In genomic region chrX:2963992-2964794, GRCh38 we compare ENCODE assay signal across 12 cellular contexts. TPM values are rescaled to one million over a fixed set of nuclear protein-coding genes. Genes with fewer than 3 reads are reported as not detected.
DNase-seq lines count a peak whose midpoint lies in the region; FAIRE-seq and TF ChIP-seq lines count a peak whose summit lies in the region.
"Not testable (repeated sequence)": the region's sequence is repeated elsewhere in the genome, so short reads cannot be mapped to it uniquely, and the experiment has no call there.
"Had no signal": no experiment of that assay in that cellular context is flagged by ENCODE, and none has a peak within 500 bp of the region (broad histone marks: within the 10 kb centered on the region; RNA-seq: fewer than 3 reads in every experiment).

No MANE protein-coding gene starts in this region.

- peak overlapping the region; percentile 52 for H3K4me2 ChIP-seq in SK-N-SH

- peak overlapping the region; percentile 56; the same call in 1 of the 2 replicates for H3K9ac ChIP-seq in SK-N-SH

- not testable (repeated sequence) for H3F3A ChIP-seq in SK-N-SH (replicated peaks; ENCODE audit: insufficient read depth)

- not testable (repeated sequence) for H3K9me2 ChIP-seq in SK-N-SH

- H3K27ac ChIP-seq in SK-N-SH (ENCODE audit: low read depth in 2 of 2, low read length in 1 of 2) = peak overlapping the region in 1 of 2 experiments; percentile 75; a peak in 2 of 4 replicates
- peak overlapping the region; percentile 16 to 72 for H3K27ac ChIP-seq in small intestine (ENCODE audit: low read depth in 1 of 2, low read length in 1 of 2)

- not testable (repeated sequence) for H3K36me3 ChIP-seq in SK-N-SH (replicated peaks in 1 of 2; ENCODE audit: control insufficient read depth in 1 of 2, insufficient read depth in 2 of 2, low read length in 1 of 2); small intestine (ENCODE audit: control insufficient read depth in 2 of 2, insufficient read depth in 2 of 2, low read length in 2 of 2)

- not testable (repeated sequence) for H4K20me1 ChIP-seq in SK-N-SH (ENCODE audit: insufficient read depth)

- not testable (repeated sequence) for H3K36me3 Mint-ChIP-seq in HFFc6 (ENCODE audit: low read depth); MCF 10A (ENCODE audit: insufficient read depth, unreplicated experiment)

- DNase-seq in AG10803 (ENCODE audit: low read depth) (peak; percentile 8), HFFc6 (peak; percentile 7), MCF 10A (ENCODE audit: unreplicated experiment) (peak; percentile 12), fibroblast of mammary gland (ENCODE audit: low read depth) (peak; percentile 18), mucosa of gallbladder (ENCODE audit: low spot score) (peak; percentile 16), small intestine (peak; percentile 73)
- not testable (repeated sequence) for DNase-seq in SK-N-SH

- not testable (repeated sequence) for H3K9me3 ChIP-seq in SK-N-SH; small intestine (ENCODE audit: control insufficient read depth, low read depth)

- H2AFZ ChIP-seq in SK-N-SH (ENCODE audit: low read depth) = peak overlapping the region; percentile 85; the same call in 1 of the 2 replicates

- TF ChIP-seq EP300 in SK-N-SH (IDR thresholded peaks at IDR 0.05; ENCODE audit: borderline replicate concordance in 1 of 2, low read depth in 1 of 2, low read length in 1 of 2) = not testable (repeated sequence)

- H3K4me3 Mint-ChIP-seq in HFFc6 = peak overlapping the region; percentile 71; the same call in 1 of the 2 replicates
- H3K4me3 Mint-ChIP-seq in MCF 10A (ENCODE audit: unreplicated experiment) = not testable (repeated sequence)

- FAIRE-seq in islet of Langerhans (lab: Jason Lieb, UNC) = peak; percentile 38
- not testable (repeated sequence) for FAIRE-seq in small intestine (lab: Jason Lieb, UNC)

- H3K27ac Mint-ChIP-seq in HFFc6 = peak overlapping the region; percentile 97
- not testable (repeated sequence) for H3K27ac Mint-ChIP-seq in MCF 10A (ENCODE audit: low read depth, unreplicated experiment)

- intact Hi-C loops in MCF 10A (cut with micrococcal nuclease) = not testable (repeated sequence)

- not testable (repeated sequence) for H3K9me3 Mint-ChIP-seq in HFFc6; MCF 10A (ENCODE audit: unreplicated experiment)

- not testable (repeated sequence) for H3K4me3 ChIP-seq in AG10803 (ENCODE audit: low read length); SK-N-SH (ENCODE audit: low read depth in 2 of 2, low read length in 1 of 2); fibroblast of mammary gland (ENCODE audit: control insufficient read depth, low read depth, low read length)
- peak overlapping the region in 1 of 2 donors; percentile 9 for H3K4me3 ChIP-seq in small intestine (ENCODE audit: low read depth in 1 of 2, low read length in 2 of 2)

- not testable (repeated sequence) for TF ChIP-seq CTCF in AG10803 (conservative IDR thresholded peaks at IDR 0.05; ENCODE audit: low read length); HFFc6 (IDR thresholded peaks at IDR 0.05); SK-N-SH (IDR thresholded peaks at IDR 0.05); MCF 10A (IDR thresholded peaks at IDR 0.05; ENCODE audit: unreplicated experiment); fibroblast of mammary gland (conservative IDR thresholded peaks at IDR 0.05; ENCODE audit: control insufficient read depth, insufficient read depth, low read depth, low read length)

- H3K4me1 ChIP-seq in SK-N-SH (ENCODE audit: control insufficient read depth in 1 of 2, insufficient read depth in 2 of 2, low read depth in 1 of 2, low read length in 1 of 2); small intestine (ENCODE audit: control insufficient read depth in 2 of 2, insufficient read depth in 1 of 2, low read depth in 1 of 2, low read length in 1 of 2): not testable (repeated sequence)

- TF ChIP-seq RAD21 in SK-N-SH (IDR thresholded peaks at IDR 0.05; ENCODE audit: low read length) = not testable (repeated sequence)

- not testable (repeated sequence) for H3K27me3 ChIP-seq in SK-N-SH (ENCODE audit: insufficient read depth); small intestine (ENCODE audit: control insufficient read depth in 2 of 2, insufficient read depth in 2 of 2, low read length in 2 of 2)

- POLR2A ChIA-PET in SK-N-SH (lab: Yijun Ruan, JAX); MCF 10A (lab: Yijun Ruan, JAX): not testable (repeated sequence)

- CTCF ChIA-PET in SK-N-SH (lab: Yijun Ruan, JAX) = not testable (repeated sequence)
- CTCF ChIA-PET in MCF 10A (lab: Yijun Ruan, JAX) = interaction anchor here (0.8 kb wide), 1 partner anchor 36 kb away, joined by 3 read pairs; no protein-coding TSS in a partner anchor

- H3K79me2 ChIP-seq in SK-N-SH (ENCODE audit: insufficient read depth) = not testable (repeated sequence)

- not testable (repeated sequence) for H3K27me3 Mint-ChIP-seq in HFFc6 (ENCODE audit: insufficient read depth)
- H3K27me3 Mint-ChIP-seq in MCF 10A (ENCODE audit: insufficient read depth, unreplicated experiment) = peaks cover 21% of the 10 kb centered on the region

- peaks cover 19% of the 10 kb centered on the region for H3K4me1 Mint-ChIP-seq in HFFc6 (ENCODE audit: low read depth)
- H3K4me1 Mint-ChIP-seq in MCF 10A (ENCODE audit: insufficient read depth, unreplicated experiment) = not testable (repeated sequence)

- 47% methylated on average over 16 of the region's 16 CpGs for WGBS in SK-N-SH (ENCODE audit: low lambda C conversion rate)
- 14 to 45% (median 21%) methylated on average over 13 to 14 of the region's 16 CpGs for WGBS in small intestine, 3 donors

- BruUV-seq in MCF 10A (replicated peaks; lab: Mats Ljungman, UMichigan) = not testable (repeated sequence)

RNA-seq across cellular contexts. Expression of gene ARSD, which starts 35.1 kb away (rescaled TPM):
- total RNA-seq in HFFc6 (2021; fragmentation: NEBNext Ultra II Directional; extraction: Animal tissue kit (Norgen Biotek cat#: 25700)) = 10 to 100 TPM in 3 of 6 experiments, 1 to 10 TPM in 3; 8.3 to 13.4 (median 10.4) TPM
- 19.8 and 20.0 TPM in 2 replicates for polyA plus RNA-seq in SK-N-SH (2012; rRNA removed)
- polyA plus RNA-seq in SK-N-SH (2012; cell fraction: cytosol; rRNA removed) = 14.9 and 15.9 TPM in 2 replicates
- polyA plus RNA-seq in SK-N-SH (2012; cell fraction: nucleus; rRNA removed) = 23.4 and 30.9 TPM in 2 replicates
- total RNA-seq in MCF 10A (2022) = 20.6 and 21.5 TPM in 2 replicates
- total RNA-seq in mucosa of gallbladder = 82.5 TPM
- polyA plus RNA-seq in small intestine = 10 to 100 TPM; 12.3 to 16.9 (median 14.1) TPM

RNA-seq across cellular contexts. Expression of gene ARSH, which starts 42.2 kb away (rescaled TPM):
- total RNA-seq in HFFc6 (2021; fragmentation: NEBNext Ultra II Directional; extraction: Animal tissue kit (Norgen Biotek cat#: 25700)) = not detected
- polyA plus RNA-seq in SK-N-SH (2012; rRNA removed) (not detected in 2 replicates), small intestine (under 1 TPM in 1 of 3 donors, not detected in 2; 0.04 TPM)
- polyA plus RNA-seq in SK-N-SH (2012; cell fraction: cytosol; rRNA removed) = not detected in 2 replicates
- polyA plus RNA-seq in SK-N-SH (2012; cell fraction: nucleus; rRNA removed) = 0.04 TPM in 1 of 2 replicates, not detected in the other
- total RNA-seq in MCF 10A (2022) (not detected in 2 replicates), mucosa of gallbladder (0.12 TPM)
- total RNA-seq: activated CD4-positive, alpha-beta T cell treated with anti-CD3 and anti-CD28 coated beads, Interleukin-2, amount 10 ng/mL, durations not matched to agents 24 days and 14 days; kidney epithelial cell; natural killer cell; PC-3 had no signal
